ENCODE assay signal across 9 cellular contexts in the genomic region with DNA sequence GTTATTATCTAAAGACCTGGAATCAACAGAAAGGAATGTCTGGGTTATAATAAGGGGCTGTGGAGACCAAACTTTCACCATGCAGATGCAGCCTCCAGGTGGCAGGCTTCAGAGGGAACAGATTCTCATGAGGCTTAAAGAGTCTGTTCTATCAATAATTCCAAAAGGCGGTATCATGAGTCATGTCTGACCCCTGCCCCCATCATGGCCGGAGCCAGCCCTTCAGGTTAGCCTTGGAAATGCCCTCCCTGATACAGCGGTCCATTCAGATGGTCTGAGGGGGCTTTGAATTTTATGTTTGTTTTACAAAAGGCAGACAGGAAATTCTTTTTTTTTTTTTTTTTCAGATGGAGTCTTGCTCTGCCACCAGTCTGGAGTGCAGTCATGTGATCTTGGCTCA. TPM values are rescaled to one million over a fixed set of nuclear protein-coding genes. Genes with fewer than 3 reads are reported as not detected.
DNase-seq lines count a peak whose midpoint lies in the region; ATAC-seq and TF ChIP-seq lines count a peak whose summit lies in the region.
"Had no signal": no experiment of that assay in that cellular context is flagged by ENCODE, and none has a peak within 500 bp of the region (broad histone marks: within the 10 kb centered on the region; RNA-seq: fewer than 3 reads in every experiment).

No MANE protein-coding gene starts in this region.

- H3K4me1 Mint-ChIP-seq in naive B cell = peaks cover 0 to 4% (median 0%) of the 10 kb centered on the region in 3 donors

- H3K4me3 Mint-ChIP-seq in naive B cell = no peak overlapping the region
- H3K4me3 Mint-ChIP-seq: CD8-positive, alpha-beta memory T cell had no signal

- no peaks in the 10 kb centered on the region for H3K9me3 Mint-ChIP-seq in naive B cell
- H3K9me3 Mint-ChIP-seq: CD8-positive, alpha-beta memory T cell had no signal

- TF ChIP-seq RAD21 in Ishikawa (IDR thresholded peaks at IDR 0.05; ENCODE audit: low read depth) = peak; percentile 42; the same call in 1 of the 2 replicates

- TF ChIP-seq EP300 in Ishikawa (IDR thresholded peaks at IDR 0.05; ENCODE audit: borderline replicate concordance) = no peak

- no peaks in the 10 kb centered on the region for H3K36me3 Mint-ChIP-seq in naive B cell

- DNase-seq in DMS53 (lab: John Stamatoyannopoulos, UW) = peak; percentile 65
- no peak for DNase-seq in DMS53 treated with DMSO at 0.1 percent for 48 hours (lab: John Stamatoyannopoulos, UW; ENCODE audit: unreplicated experiment)
- DNase-seq in SW480 (ENCODE audit: low spot score) = peak; percentile 72
- peak; percentile 55 to 68 for DNase-seq in dermis microvascular lymphatic vessel endothelial cell (ENCODE audit: low read depth in 2 of 2)
- no peak for DNase-seq in naive B cell

- peaks cover 13 to 23% (median 14%) of the 10 kb centered on the region in 3 donors for H3K27me3 Mint-ChIP-seq in naive B cell

- H3K27ac Mint-ChIP-seq in naive B cell = no peak overlapping the region

- ATAC-seq in naive B cell (ENCODE audit: low read depth in 2 of 2) (peak; percentile 23 to 49), GM21723 (IDR thresholded peaks at IDR 0.05; ENCODE audit: unreplicated experiment) (no peak), HG03196 (IDR thresholded peaks at IDR 0.05; ENCODE audit: unreplicated experiment) (no peak)

TF ChIP-seq in Ishikawa, 13 proteins besides CTCF, POLR2A, EP300 and RAD21:
- TF ChIP-seq NFIC (IDR thresholded peaks at IDR 0.05) (no peak), TEAD4 (IDR thresholded peaks at IDR 0.05) (no peak), ZBTB7A (IDR thresholded peaks at IDR 0.05; ENCODE audit: low read depth) (no peak), CREB1 (IDR thresholded peaks at IDR 0.05; ENCODE audit: low read depth) (no peak), YY1 (IDR thresholded peaks at IDR 0.05; ENCODE audit: low read depth) (no peak), TAF1 (IDR thresholded peaks at IDR 0.05; ENCODE audit: low read depth) (no peak), EGR1 (IDR thresholded peaks at IDR 0.05) (no peak), FOXM1 (IDR thresholded peaks at IDR 0.05; ENCODE audit: borderline replicate concordance, low read depth) (no peak), TCF12 (IDR thresholded peaks at IDR 0.05; ENCODE audit: low read depth) (no peak), CEBPB (IDR thresholded peaks at IDR 0.05) (no peak)
- TF ChIP-seq, protein P1, sequence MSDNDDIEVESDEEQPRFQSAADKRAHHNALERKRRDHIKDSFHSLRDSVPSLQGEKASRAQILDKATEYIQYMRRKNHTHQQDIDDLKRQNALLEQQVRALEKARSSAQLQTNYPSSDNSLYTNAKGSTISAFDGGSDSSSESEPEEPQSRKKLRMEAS (IDR thresholded peaks at IDR 0.05) = no peak
- TF ChIP-seq, protein P2, sequence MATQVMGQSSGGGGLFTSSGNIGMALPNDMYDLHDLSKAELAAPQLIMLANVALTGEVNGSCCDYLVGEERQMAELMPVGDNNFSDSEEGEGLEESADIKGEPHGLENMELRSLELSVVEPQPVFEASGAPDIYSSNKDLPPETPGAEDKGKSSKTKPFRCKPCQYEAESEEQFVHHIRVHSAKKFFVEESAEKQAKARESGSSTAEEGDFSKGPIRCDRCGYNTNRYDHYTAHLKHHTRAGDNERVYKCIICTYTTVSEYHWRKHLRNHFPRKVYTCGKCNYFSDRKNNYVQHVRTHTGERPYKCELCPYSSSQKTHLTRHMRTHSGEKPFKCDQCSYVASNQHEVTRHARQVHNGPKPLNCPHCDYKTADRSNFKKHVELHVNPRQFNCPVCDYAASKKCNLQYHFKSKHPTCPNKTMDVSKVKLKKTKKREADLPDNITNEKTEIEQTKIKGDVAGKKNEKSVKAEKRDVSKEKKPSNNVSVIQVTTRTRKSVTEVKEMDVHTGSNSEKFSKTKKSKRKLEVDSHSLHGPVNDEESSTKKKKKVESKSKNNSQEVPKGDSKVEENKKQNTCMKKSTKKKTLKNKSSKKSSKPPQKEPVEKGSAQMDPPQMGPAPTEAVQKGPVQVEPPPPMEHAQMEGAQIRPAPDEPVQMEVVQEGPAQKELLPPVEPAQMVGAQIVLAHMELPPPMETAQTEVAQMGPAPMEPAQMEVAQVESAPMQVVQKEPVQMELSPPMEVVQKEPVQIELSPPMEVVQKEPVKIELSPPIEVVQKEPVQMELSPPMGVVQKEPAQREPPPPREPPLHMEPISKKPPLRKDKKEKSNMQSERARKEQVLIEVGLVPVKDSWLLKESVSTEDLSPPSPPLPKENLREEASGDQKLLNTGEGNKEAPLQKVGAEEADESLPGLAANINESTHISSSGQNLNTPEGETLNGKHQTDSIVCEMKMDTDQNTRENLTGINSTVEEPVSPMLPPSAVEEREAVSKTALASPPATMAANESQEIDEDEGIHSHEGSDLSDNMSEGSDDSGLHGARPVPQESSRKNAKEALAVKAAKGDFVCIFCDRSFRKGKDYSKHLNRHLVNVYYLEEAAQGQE (IDR thresholded peaks at IDR 0.05; ENCODE audit: low read depth) = no peak
- TF ChIP-seq, protein P3, sequence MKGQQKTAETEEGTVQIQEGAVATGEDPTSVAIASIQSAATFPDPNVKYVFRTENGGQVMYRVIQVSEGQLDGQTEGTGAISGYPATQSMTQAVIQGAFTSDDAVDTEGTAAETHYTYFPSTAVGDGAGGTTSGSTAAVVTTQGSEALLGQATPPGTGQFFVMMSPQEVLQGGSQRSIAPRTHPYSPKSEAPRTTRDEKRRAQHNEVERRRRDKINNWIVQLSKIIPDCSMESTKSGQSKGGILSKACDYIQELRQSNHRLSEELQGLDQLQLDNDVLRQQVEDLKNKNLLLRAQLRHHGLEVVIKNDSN (IDR thresholded peaks at IDR 0.05) = no peak

RNA-seq across cellular contexts. Expression of a gene that starts 21.7 kb away (rescaled TPM):
- 174 and 270 TPM in 2 replicates for total RNA-seq in dermis microvascular lymphatic vessel endothelial cell
- polyA plus RNA-seq in naive B cell (ENCODE audit: low read depth in 6 of 6) = 10 to 100 TPM; 18.5 to 24.3 (median 19.9) TPM

Comparison
In these comparisons a context has a peak if more than half of its experiments do, and no peak if none do; other contexts are left out.
1. DNase-seq: peak in DMS53 (single experiment), SW480 (single experiment) and dermis microvascular lymphatic vessel endothelial cell (2 of 2); none in DMS53 treated with DMSO at 0.1 percent for 48 hours (single experiment) and naive B cell (single experiment).
2. ATAC-seq: peak in naive B cell (2 of 2); none in GM21723 (single experiment) and HG03196 (single experiment).